ENCODE assay signal across 10 cellular contexts in the genomic region with DNA sequence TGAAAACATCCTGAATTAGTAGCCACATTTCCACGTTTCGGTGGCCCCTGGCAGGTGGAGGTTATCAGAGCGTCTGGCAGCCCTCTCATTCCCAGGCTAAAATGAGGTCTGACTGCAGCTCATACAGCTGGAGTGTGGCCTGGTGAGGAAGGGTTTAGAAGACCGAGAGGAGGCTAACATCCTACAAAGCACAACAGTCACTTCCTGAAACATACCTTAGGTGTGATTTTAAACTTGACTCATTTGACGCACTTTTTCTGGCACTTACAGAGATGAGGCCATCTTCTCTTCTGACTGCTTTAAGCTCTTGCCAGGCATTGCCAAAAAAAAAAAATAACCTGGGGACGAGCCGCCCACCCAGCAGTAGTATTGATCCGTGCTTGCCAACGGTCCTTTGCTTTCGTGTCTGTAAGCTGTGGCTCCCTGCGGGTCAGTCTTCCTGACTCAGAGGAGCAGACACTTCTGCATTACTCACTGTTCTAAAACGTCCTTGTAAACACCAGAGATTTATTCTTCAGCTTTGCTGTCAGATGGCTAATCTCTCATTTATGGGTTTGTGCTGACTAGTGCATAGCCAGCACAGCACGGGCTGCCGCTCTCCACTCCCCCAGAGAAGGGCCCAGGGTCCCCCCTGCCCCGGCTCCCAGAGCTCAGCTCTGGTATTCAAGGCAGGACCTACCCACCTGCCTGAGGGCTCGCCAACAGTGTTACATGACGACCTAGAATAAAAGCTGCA.
A peak's percentile ranks its signal among the peaks of the same experiment; 100 is the strongest.
DNase-seq lines count a peak whose midpoint lies in the region; ATAC-seq and TF ChIP-seq lines count a peak whose summit lies in the region.
"Had no signal": no experiment of that assay in that cellular context is flagged by ENCODE, and none has a peak within 500 bp of the region (broad histone marks: within the 10 kb centered on the region; RNA-seq: fewer than 3 reads in every experiment).

No MANE protein-coding gene starts in this region.

- H3K4me3 Mint-ChIP-seq in type B pancreatic cell (peak overlapping the region; percentile 77), CD14-positive monocyte (no peak overlapping the region)
- H3K4me3 Mint-ChIP-seq: stimulated activated naive B cell treated with anti-CD40 and anti-IgM and Interleukin-4, amounts not matched to agents 10 μg/mL and 1 μg/mL and 100 μg/mL, for 72 hours had no signal

- H3K4me1 Mint-ChIP-seq in type B pancreatic cell (ENCODE audit: unreplicated experiment) = peaks cover 63% of the 10 kb centered on the region
- H3K4me1 Mint-ChIP-seq in CD14-positive monocyte = no peaks in the 10 kb centered on the region
- H3K4me1 Mint-ChIP-seq: stimulated activated naive B cell treated with anti-CD40 and anti-IgM and Interleukin-4, amounts not matched to agents 10 μg/mL and 1 μg/mL and 100 μg/mL, for 72 hours had no signal

- H3K9me3 Mint-ChIP-seq in type B pancreatic cell (no peaks in the 10 kb centered on the region), CD14-positive monocyte (peaks cover 0 to 2% (median 0%) of the 10 kb centered on the region in 7 donors)
- H3K9me3 Mint-ChIP-seq: stimulated activated naive B cell treated with anti-CD40 and anti-IgM and Interleukin-4, amounts not matched to agents 10 μg/mL and 1 μg/mL and 100 μg/mL, for 72 hours had no signal

- H3K36me3 Mint-ChIP-seq in type B pancreatic cell = no peaks in the 10 kb centered on the region
- H3K36me3 Mint-ChIP-seq in CD14-positive monocyte = no peaks in the 10 kb centered on the region
- H3K36me3 Mint-ChIP-seq: stimulated activated naive B cell treated with anti-CD40 and anti-IgM and Interleukin-4, amounts not matched to agents 10 μg/mL and 1 μg/mL and 100 μg/mL, for 72 hours had no signal

- H3K27ac Mint-ChIP-seq in type B pancreatic cell (peak overlapping the region; percentile 88), CD14-positive monocyte (no peak overlapping the region)
- H3K27ac Mint-ChIP-seq: stimulated activated naive B cell treated with anti-CD40 and anti-IgM and Interleukin-4, amounts not matched to agents 10 μg/mL and 1 μg/mL and 100 μg/mL, for 72 hours had no signal

- intact Hi-C loops in CD14-positive monocyte (cut with micrococcal nuclease) = no loop called here

- H3K27me3 Mint-ChIP-seq in type B pancreatic cell (peaks cover 4% of the 10 kb centered on the region), CD14-positive monocyte (ENCODE audit: low read depth in 3 of 3) (peaks cover 7 to 16% (median 10%) of the 10 kb centered on the region in 3 donors)

- peak; percentile 26 for DNase-seq in activated CD8-positive, alpha-beta memory T cell treated with anti-CD3 and anti-CD28 coated beads for 24 hours
- no peak for DNase-seq in activated CD8-positive, alpha-beta memory T cell treated with anti-CD3 and anti-CD28 coated beads, Interleukin-2, amount 50 U/mL, for 4 hours
- peak; percentile 12 for DNase-seq in activated CD8-positive, alpha-beta memory T cell treated with anti-CD3 and anti-CD28 coated beads, Interleukin-2, amount 50 U/mL, for 48 hours
- DNase-seq in kidney glomerular epithelial cell (lab: John Stamatoyannopoulos, UW) = peak; percentile 88
- DNase-seq in type B pancreatic cell (ENCODE audit: extremely low spot score, unreplicated experiment) = peak; percentile 68
- DNase-seq in CD14-positive monocyte (ENCODE audit: low spot score) = no peak
- no peak for DNase-seq in amniotic stem cell (lab: John Stamatoyannopoulos, UW)
- DNase-seq: NCI-H69; stimulated activated naive B cell treated with anti-CD40 and anti-IgM and Interleukin-4, amounts not matched to agents 10 μg/mL and 1 μg/mL and 100 μg/mL, for 72 hours had no signal

- no peak for TF ChIP-seq CTCF in type B pancreatic cell (conservative IDR thresholded peaks at IDR 0.05)
- no peak for TF ChIP-seq CTCF in CD14-positive monocyte (IDR thresholded peaks at IDR 0.05)

- no peak for ATAC-seq in HG03460 (IDR thresholded peaks at IDR 0.05; ENCODE audit: unreplicated experiment)
- ATAC-seq: stimulated activated naive B cell treated with anti-CD40 and anti-IgM and Interleukin-4, amounts not matched to agents 10 μg/mL and 1 μg/mL and 100 μg/mL, for 72 hours had no signal

Comparison
In these comparisons a context has a peak if more than half of its experiments do, and no peak if none do; other contexts are left out.
1. DNase-seq: peak in activated CD8-positive, alpha-beta memory T cell treated with anti-CD3 and anti-CD28 coated beads for 24 hours (single experiment), activated CD8-positive, alpha-beta memory T cell treated with anti-CD3 and anti-CD28 coated beads, Interleukin-2, amount 50 U/mL, for 48 hours (single experiment), kidney glomerular epithelial cell (single experiment) and type B pancreatic cell (single experiment); none in activated CD8-positive, alpha-beta memory T cell treated with anti-CD3 and anti-CD28 coated beads, Interleukin-2, amount 50 U/mL, for 4 hours (single experiment), CD14-positive monocyte (single experiment) and amniotic stem cell (single experiment).